Comparison of ENCODE assay signal across 8 cellular contexts in genomic region chr5:78648359-78649219, GRCh38. TPM values are rescaled to one million over a fixed set of nuclear protein-coding genes. Genes with fewer than 3 reads are reported as not detected.
DNase-seq lines count a peak whose midpoint lies in the region; ATAC-seq and TF ChIP-seq lines count a peak whose summit lies in the region.

Gene LHFPL2, minus strand, starts transcription at chr5:78648772. Its CDS starts 138,559 bp downstream, at chr5:78510213.

- peak within 1 kb of the TSS; percentile 91 for H2AFZ ChIP-seq in GM23338

- peaks cover 34% of the 10 kb centered on the region for H3K36me3 Mint-ChIP-seq in GM23338 (ENCODE audit: low read depth)
- peaks cover 5% of the 10 kb centered on the region for H3K36me3 Mint-ChIP-seq in activated B cell treated with CpG ODN at 0.5 μM for 24 hours (ENCODE audit: low read depth)

- H3K9me3 Mint-ChIP-seq in GM23338 (no peaks in the 10 kb centered on the region), activated B cell treated with CpG ODN at 0.5 μM for 24 hours (no peaks in the 10 kb centered on the region)

- H3K9me2 ChIP-seq in GM23338 (ENCODE audit: insufficient read depth) = no peaks in the 10 kb centered on the region

- H3K79me2 ChIP-seq in GM23338 (replicated peaks; ENCODE audit: insufficient read depth) = peaks cover 43% of the 10 kb centered on the region

- peaks cover 35% of the 10 kb centered on the region for H3K4me1 Mint-ChIP-seq in GM23338
- peaks cover 25% of the 10 kb centered on the region for H3K4me1 Mint-ChIP-seq in activated B cell treated with CpG ODN at 0.5 μM for 24 hours

- POLR2A ChIA-PET in activated B cell treated with CpG ODN at 0.5 μM for 24 hours (lab: Charles Lee) = interaction anchor here (0.6 to 3.1 kb wide), 15 partner anchors 18 to 337 kb away, joined by 3 to 21 read pairs (median 4); partner anchors contain the start of gene ARSB

- intact Hi-C loops in activated B cell treated with CpG ODN at 0.5 μM for 24 hours (cut with micrococcal nuclease) = loop anchor here (1.0 to 10.0 kb wide), 7 partner anchors 74 to 866 kb away; partner anchors contain the start of gene HOMER1

- H3K27ac Mint-ChIP-seq in GM23338 (peak within 1 kb of the TSS; percentile 72), activated B cell treated with CpG ODN at 0.5 μM for 24 hours (peak within 1 kb of the TSS; percentile 73)

- peaks cover 7% of the 10 kb centered on the region for H3K27me3 Mint-ChIP-seq in GM23338 (ENCODE audit: insufficient read depth, low read depth, poor library complexity)
- H3K27me3 Mint-ChIP-seq in activated B cell treated with CpG ODN at 0.5 μM for 24 hours = no peaks in the 10 kb centered on the region

- WGBS in lung, 2 donors = 1% methylated on average over 47 to 112 of the region's 112 CpGs

- peak within 1 kb of the TSS; percentile 45 for H3K9ac ChIP-seq in endocrine pancreas (ENCODE audit: control insufficient read depth, insufficient read depth, low read length)

- H3K4me1 ChIP-seq in GM23338 (ENCODE audit: insufficient read depth) (peaks cover 29% of the 10 kb centered on the region), endocrine pancreas (ENCODE audit: control insufficient read depth, insufficient read depth, low read length) (no peaks in the 10 kb centered on the region), lung (ENCODE audit: control insufficient read depth in 2 of 2, insufficient read depth in 2 of 2, low read length in 2 of 2) (peaks cover 0 to 3% of the 10 kb centered on the region in 2 donors)

- peaks cover 4% of the 10 kb centered on the region for H3F3A ChIP-seq in GM23338 (replicated peaks; ENCODE audit: low read depth)

- CTCF ChIA-PET in activated B cell treated with CpG ODN at 0.5 μM for 24 hours (lab: Charles Lee) = interaction anchor here (1.4 kb wide), 1 partner anchor 238 kb away, joined by 5 read pairs; no protein-coding TSS in a partner anchor

- peak; percentile 71 for DNase-seq in NCI-H1436 (lab: John Stamatoyannopoulos, UW)
- no peak for DNase-seq in NCI-H1436 treated with DMSO at 0.1 percent for 48 hours (lab: John Stamatoyannopoulos, UW)
- DNase-seq in GM23338 (ENCODE audit: low spot score) = peak; percentile 85
- peak; percentile 72 for DNase-seq in LoVo (ENCODE audit: low spot score)
- DNase-seq in activated B cell treated with CpG ODN at 0.5 μM for 24 hours = peak; percentile 63
- peak; percentile 68 for DNase-seq in lung (ENCODE audit: low spot score)
- peak; percentile 48 for DNase-seq in stimulated activated CD8-positive, alpha-beta memory T cell treated with anti-CD3 and anti-CD28 coated beads, Interleukin-4, amount 100 ng/mL, for 48 hours

- H3K9me3 ChIP-seq in endocrine pancreas (ENCODE audit: control insufficient read depth, low read length) (no peaks in the 10 kb centered on the region), lung (ENCODE audit: control insufficient read depth in 2 of 2, insufficient read depth in 1 of 2, low read length in 1 of 2) (no peaks in the 10 kb centered on the region)

- ATAC-seq in GM23338 (peak; percentile 57), activated B cell treated with CpG ODN at 0.5 μM for 24 hours (ENCODE audit: low read depth) (peak; percentile 69), lung (ENCODE audit: insufficient read depth, low FRiP score) (peak; percentile 87)

- no peaks in the 10 kb centered on the region for H3K27me3 ChIP-seq in GM23338 (ENCODE audit: insufficient read depth)
- no peaks in the 10 kb centered on the region for H3K27me3 ChIP-seq in endocrine pancreas (ENCODE audit: control insufficient read depth, insufficient read depth, low read length)
- no peaks in the 10 kb centered on the region for H3K27me3 ChIP-seq in lung (ENCODE audit: control insufficient read depth, insufficient read depth)

- H3K4me3 ChIP-seq in GM23338 (peak within 1 kb of the TSS; percentile 94), endocrine pancreas (ENCODE audit: control insufficient read depth, insufficient read depth, low read length) (peak within 1 kb of the TSS; percentile 65), lung (peak within 1 kb of the TSS; percentile 77)

- peaks cover 23% of the 10 kb centered on the region for H4K20me1 ChIP-seq in GM23338 (replicated peaks; ENCODE audit: insufficient read depth)

- TF ChIP-seq CTCF in GM23338 (conservative IDR thresholded peaks at IDR 0.05; ENCODE audit: low read depth in 2 of 2) (no peak), activated B cell treated with CpG ODN at 0.5 μM for 24 hours (IDR thresholded peaks at IDR 0.05) (no peak), lung (IDR thresholded peaks at IDR 0.05; ENCODE audit: control extremely low read depth, extremely low read depth) (no peak)

- H3K4me2 ChIP-seq in GM23338 = peak within 1 kb of the TSS; percentile 91

- H3K4me3 Mint-ChIP-seq in GM23338 (peak within 1 kb of the TSS; percentile 90), activated B cell treated with CpG ODN at 0.5 μM for 24 hours (peak within 1 kb of the TSS; percentile 83)

- H3K27ac ChIP-seq in GM23338 (ENCODE audit: low read depth) = peak within 1 kb of the TSS; percentile 67
- peak within 1 kb of the TSS; percentile 87 to 94 for H3K27ac ChIP-seq in lung (ENCODE audit: low read depth in 1 of 2, low read length in 1 of 2)

- H3K36me3 ChIP-seq in GM23338 (ENCODE audit: insufficient read depth) = no peaks in the 10 kb centered on the region; the same call in 1 of the 2 replicates
- H3K36me3 ChIP-seq in endocrine pancreas (ENCODE audit: control insufficient read depth, insufficient read depth, low read length) = no peaks in the 10 kb centered on the region
- no peaks in the 10 kb centered on the region for H3K36me3 ChIP-seq in lung (ENCODE audit: control insufficient read depth in 2 of 2, insufficient read depth in 2 of 2, low read length in 2 of 2)

TF ChIP-seq in GM23338, 12 proteins besides CTCF, POLR2A, EP300 and RAD21 (continues in another document):
- TF ChIP-seq ZNF114 (CRISPR knock-in tag; IDR thresholded peaks at IDR 0.05) (no peak), ZNF331 (CRISPR knock-in tag; IDR thresholded peaks at IDR 0.05; ENCODE audit: low read depth) (no peak), NANOG (IDR thresholded peaks at IDR 0.05; ENCODE audit: borderline replicate concordance) (no peak), EZH2phosphoT487 (IDR thresholded peaks at IDR 0.05; ENCODE audit: unreplicated experiment) (no peak), POLR2AphosphoS5 (IDR thresholded peaks at IDR 0.05; ENCODE audit: low read depth) (no peak), ZNF462 (CRISPR knock-in tag; IDR thresholded peaks at IDR 0.05) (no peak)

RNA-seq across cellular contexts. Expression of gene LHFPL2, which starts in this region (rescaled TPM):
- 49.4 and 50.8 TPM in 2 replicates for total RNA-seq in GM23338 (2014; rRNA removed; shearing (Covaris generic))
- 8.8 and 10.6 TPM in 2 replicates for polyA plus RNA-seq in GM23338 (2016; fragmentation: Nextera tagmentation; extraction: Ambion mirVana)
- 11.0 and 12.0 TPM in 2 replicates for total RNA-seq in activated B cell treated with CpG ODN at 0.5 μM for 24 hours
- total RNA-seq in lung = 10 to 100 TPM; 48.4 to 49.4 TPM
- polyA plus RNA-seq in lung = 10 to 100 TPM in 1 of 2 donors, 1 to 10 TPM in 1; 6.5 to 47.0 TPM
